In genomic region chr1:168613689-168614655, GRCh38 we compare ENCODE assay signal across 10 cellular contexts. TPM values are rescaled to one million over a fixed set of nuclear protein-coding genes. Genes with fewer than 3 reads are reported as not detected.
DNase-seq lines count a peak whose midpoint lies in the region; ATAC-seq and TF ChIP-seq lines count a peak whose summit lies in the region.
"Had no signal": no experiment of that assay in that cellular context is flagged by ENCODE, and none has a peak within 500 bp of the region (broad histone marks: within the 10 kb centered on the region; RNA-seq: fewer than 3 reads in every experiment).

No MANE protein-coding gene starts in this region.

- no peak overlapping the region for H3K27ac ChIP-seq in osteoblast (ENCODE audit: low read depth, low read length)

- DNase-seq in COLO668 (lab: John Stamatoyannopoulos, UW; ENCODE audit: unreplicated experiment) (peak; percentile 63), NCI-H82 treated with DMSO at 0.1 percent for 48 hours (lab: John Stamatoyannopoulos, UW; ENCODE audit: unreplicated experiment) (peak; percentile 34), globus pallidus (ENCODE audit: low spot score) (peak; percentile 43), osteoblast (ENCODE audit: insufficient read length, low spot score, missing footprints) (peak; percentile 29), MV-4-11 (lab: John Stamatoyannopoulos, UW) (no peak), MG63 (no peak)
- DNase-seq: activated CD4-positive, alpha-beta memory T cell treated with anti-CD3 and anti-CD28 coated beads for 36 hours; NCI-H1930 had no signal

- H3K4me3 ChIP-seq in osteoblast (ENCODE audit: insufficient read depth, low read length) = no peak overlapping the region
- no peak overlapping the region for H3K4me3 ChIP-seq in MG63

- no peak for TF ChIP-seq CTCF in osteoblast (IDR thresholded peaks at IDR 0.05; ENCODE audit: extremely low read depth, low read depth, low read length)

- no peak overlapping the region for H3K4me2 ChIP-seq in osteoblast (ENCODE audit: insufficient read depth, low read length)

- H4K20me1 ChIP-seq in osteoblast (ENCODE audit: insufficient read depth, low read length) = no peaks in the 10 kb centered on the region

- no peak overlapping the region for H2AFZ ChIP-seq in osteoblast (ENCODE audit: low read length)

- H3K79me2 ChIP-seq in osteoblast (ENCODE audit: insufficient read depth, low read length) = no peaks in the 10 kb centered on the region

- H3K9me3 ChIP-seq in osteoblast (ENCODE audit: low read depth, low read length) (no peaks in the 10 kb centered on the region), MG63 (no peaks in the 10 kb centered on the region)

- H3K4me1 ChIP-seq in osteoblast (ENCODE audit: insufficient read depth, low read length) = peaks cover 3% of the 10 kb centered on the region

- no peak for ATAC-seq in HG03439 (IDR thresholded peaks at IDR 0.05; ENCODE audit: unreplicated experiment)
- ATAC-seq in GM21529 (IDR thresholded peaks at IDR 0.05; ENCODE audit: unreplicated experiment) = no peak

- H3K36me3 ChIP-seq in osteoblast (ENCODE audit: insufficient read depth, low read length) = no peaks in the 10 kb centered on the region
- no peaks in the 10 kb centered on the region for H3K36me3 ChIP-seq in MG63

- H3K27me3 ChIP-seq in osteoblast (ENCODE audit: insufficient read depth, low read length) (peaks cover 7% of the 10 kb centered on the region), MG63 (peaks cover 2% of the 10 kb centered on the region; the same call in 1 of the 2 replicates)

RNA-seq across cellular contexts. Expression of gene XCL1, which starts 37.6 kb away (rescaled TPM):
- total RNA-seq in osteoblast = not detected in 2 replicates
- not detected in 2 replicates for total RNA-seq in MG63 (2014; rRNA removed; shearing (Covaris generic); ENCODE audit: low replicate concordance)

Comparison
In these comparisons a context has a peak if more than half of its experiments do, and no peak if none do; other contexts are left out.
1. DNase-seq: peak in COLO668 (single experiment), NCI-H82 treated with DMSO at 0.1 percent for 48 hours (single experiment), globus pallidus (single experiment) and osteoblast (single experiment); none in MV-4-11 (single experiment) and MG63 (single experiment).